In genomic region chr10:71431216-71431944, GRCh38 we compare ENCODE assay signal across 21 cellular contexts. TPM values are rescaled to one million over a fixed set of nuclear protein-coding genes. Genes with fewer than 3 reads are reported as not detected.
DNase-seq lines count a peak whose midpoint lies in the region; ATAC-seq lines count a peak whose summit lies in the region.
"Had no signal": no experiment of that assay in that cellular context is flagged by ENCODE, and none has a peak within 500 bp of the region (broad histone marks: within the 10 kb centered on the region; RNA-seq: fewer than 3 reads in every experiment).

No MANE protein-coding gene starts in this region.

- H2BK15ac ChIP-seq in neuronal stem cell (ENCODE audit: low read length) = no peak overlapping the region

- peak; percentile 40 for DNase-seq in activated CD8-positive, alpha-beta memory T cell treated with anti-CD3 and anti-CD28 coated beads for 24 hours
- no peak for DNase-seq in activated CD8-positive, alpha-beta memory T cell treated with anti-CD3 and anti-CD28 coated beads, Interleukin-2, amount 50 U/mL, for 4 hours
- DNase-seq in ecto neural progenitor cell (ENCODE audit: low spot score) (peak; percentile 37), neuronal stem cell (ENCODE audit: low spot score) (no peak), ureter (ENCODE audit: low spot score) (peak; percentile 39), KG1 (lab: John Stamatoyannopoulos, UW) (no peak), HuH-7 (ENCODE audit: low spot score) (no peak)
- DNase-seq: activated CD4-positive, alpha-beta T cell treated with anti-CD3 and anti-CD28 coated beads, Interleukin-2, amount 50 U/mL, for 1 hour; activated T-cell treated with anti-CD3 and anti-CD28 coated beads for 4 hours; effector memory CD4-positive, alpha-beta T cell; glutamatergic neuron; NCI-H2029; SHP77 treated with DMSO at 0.1 percent for 48 hours; stimulated activated CD4-positive, alpha-beta T cell treated with anti-CD3 and anti-CD28 coated beads, Interleukin-2, amount 100 ng/mL, for 48 hours had no signal

- H2BK5ac ChIP-seq in neuronal stem cell (ENCODE audit: low read length) = peak overlapping the region; percentile 20

- no peak overlapping the region for H3K4me3 ChIP-seq in neuronal stem cell (ENCODE audit: low read length in 2 of 2)
- H3K4me3 ChIP-seq: A549, pancreas, skin epidermis, vagina had no signal

- H3K14ac ChIP-seq in neuronal stem cell (ENCODE audit: low read length) = peak overlapping the region; percentile 60

- no peaks in the 10 kb centered on the region for H3K36me3 ChIP-seq in neuronal stem cell (replicated peaks in 1 of 2; ENCODE audit: control insufficient read depth in 2 of 2, insufficient read depth in 2 of 2, low read length in 2 of 2)
- H3K36me3 ChIP-seq: pancreas, vagina had no signal

- peaks cover 4% of the 10 kb centered on the region in 2 donors for H3K4me1 ChIP-seq in neuronal stem cell (ENCODE audit: control insufficient read depth in 2 of 2, insufficient read depth in 1 of 2, low read depth in 1 of 2, low read length in 2 of 2)
- H3K4me1 ChIP-seq: pancreas had no signal

- H3K79me1 ChIP-seq in neuronal stem cell (ENCODE audit: low read depth, low read length) = no peaks in the 10 kb centered on the region

- WGBS in neuronal stem cell (ENCODE audit: extremely low coverage in 2 of 2, insufficient read length in 2 of 2, insufficient replicate concordance in 1 of 2), 2 donors = no CpG with 5 or more reads among the region's 16 CpGs

- peak overlapping the region; percentile 8 for H2AK5ac ChIP-seq in neuronal stem cell (ENCODE audit: low read depth, low read length)

- H4K91ac ChIP-seq in neuronal stem cell (ENCODE audit: low read depth, low read length, poor library complexity) = no peak overlapping the region

- no peak overlapping the region for H3K4me2 ChIP-seq in neuronal stem cell (ENCODE audit: insufficient read depth, low read length, poor library complexity, severe bottlenecking)
- H3K4me2 ChIP-seq: A549 had no signal

- no peak overlapping the region for H2BK12ac ChIP-seq in neuronal stem cell (ENCODE audit: low read length)

- no peak overlapping the region for H3K23ac ChIP-seq in neuronal stem cell (ENCODE audit: low read depth, low read length, poor library complexity)

- no peak overlapping the region for H4K8ac ChIP-seq in neuronal stem cell (ENCODE audit: low read depth, low read length)

- H3K27me3 ChIP-seq in neuronal stem cell (ENCODE audit: control insufficient read depth in 3 of 3, insufficient read depth in 3 of 3, low read depth in 1 of 3, low read length in 3 of 3) = no peaks in the 10 kb centered on the region
- H3K27me3 ChIP-seq: pancreas, vagina had no signal

- H3K27ac ChIP-seq in neuronal stem cell (replicated peaks; ENCODE audit: low read length) = no peak overlapping the region
- H3K27ac ChIP-seq: A549, C4-2B, pancreas, skin epidermis, vagina, VCaP had no signal

- no peak overlapping the region for H3K4ac ChIP-seq in neuronal stem cell (ENCODE audit: low read length)

- H3K9ac ChIP-seq in neuronal stem cell (ENCODE audit: low read depth, low read length, poor library complexity) = no peak overlapping the region

- peak overlapping the region; percentile 41 for H3K18ac ChIP-seq in neuronal stem cell (ENCODE audit: low read length)

- no peak for ATAC-seq in GM18520 (IDR thresholded peaks at IDR 0.05; ENCODE audit: unreplicated experiment)
- ATAC-seq: pancreas had no signal

- no peaks in the 10 kb centered on the region for H3K9me3 ChIP-seq in neuronal stem cell (replicated peaks in 1 of 2; ENCODE audit: control insufficient read depth in 2 of 2, insufficient read depth in 1 of 2, low read depth in 1 of 2, low read length in 2 of 2)
- H3K9me3 ChIP-seq: A549, pancreas, vagina had no signal

- no peak overlapping the region for H2BK120ac ChIP-seq in neuronal stem cell (ENCODE audit: low read depth, low read length)

- no peak overlapping the region for H2AFZ ChIP-seq in neuronal stem cell (ENCODE audit: low read length)

RNA-seq across cellular contexts. Expression of gene CDH23, which starts 34.7 kb away (rescaled TPM):
- polyA plus RNA-seq in neuronal stem cell (2013, experiment 1 of 2) = 1.6 TPM
- 1.8 TPM for polyA plus RNA-seq in neuronal stem cell (2013, experiment 2 of 2)
- 79.3 TPM for total RNA-seq in ureter

Comparison
In these comparisons a context has a peak if more than half of its experiments do, and no peak if none do; other contexts are left out.
1. DNase-seq: peak in activated CD8-positive, alpha-beta memory T cell treated with anti-CD3 and anti-CD28 coated beads for 24 hours (single experiment), ecto neural progenitor cell (single experiment) and ureter (single experiment); none in activated CD8-positive, alpha-beta memory T cell treated with anti-CD3 and anti-CD28 coated beads, Interleukin-2, amount 50 U/mL, for 4 hours (single experiment), neuronal stem cell (single experiment), KG1 (single experiment) and HuH-7 (single experiment).